14 cellular contexts compared by ENCODE assay signal in the genomic region with DNA sequence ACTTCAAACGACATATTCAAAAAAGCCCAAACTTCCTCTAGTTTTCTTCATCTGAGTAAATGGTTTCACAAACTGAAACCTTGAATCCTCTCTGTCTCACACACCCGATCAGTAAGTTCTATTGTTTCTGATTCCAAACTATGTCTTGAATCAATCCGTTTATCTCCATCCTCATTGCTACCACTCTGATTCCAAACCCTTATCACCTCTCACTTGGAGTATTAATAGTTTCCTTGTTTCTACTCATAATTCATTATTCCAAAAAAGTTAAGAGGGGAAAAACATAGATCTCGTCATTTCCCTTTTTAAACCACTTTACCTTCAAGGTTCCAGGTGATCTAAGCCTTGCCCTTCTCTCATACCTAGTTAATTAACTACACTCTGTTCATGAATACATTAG. TPM values are rescaled to one million over a fixed set of nuclear protein-coding genes. Genes with fewer than 3 reads are reported as not detected.
DNase-seq lines count a peak whose midpoint lies in the region; ATAC-seq and TF ChIP-seq lines count a peak whose summit lies in the region.
"Had no signal": no experiment of that assay in that cellular context is flagged by ENCODE, and none has a peak within 500 bp of the region (broad histone marks: within the 10 kb centered on the region; RNA-seq: fewer than 3 reads in every experiment).

No MANE protein-coding gene starts in this region.

- H3K9me3 ChIP-seq in MM.1S (replicated peaks; ENCODE audit: insufficient read depth, low read length) = no peaks in the 10 kb centered on the region
- H3K9me3 ChIP-seq: body of pancreas, HAP-1, mucosa of descending colon had no signal

- H3K36me3 ChIP-seq in MM.1S (replicated peaks; ENCODE audit: insufficient read depth, low read length) = no peaks in the 10 kb centered on the region; the same call in 1 of the 2 replicates
- H3K36me3 ChIP-seq: HAP-1 had no signal

- peaks cover 7% of the 10 kb centered on the region; the same call in 1 of the 2 replicates for H3K4me1 ChIP-seq in MM.1S (ENCODE audit: low read length)

- no peak for DNase-seq in activated CD8-positive, alpha-beta memory T cell treated with anti-CD3 and anti-CD28 coated beads, Interleukin-2, amount 10 ng/mL, durations not matched to agents 7 days and 5 days
- no peak for DNase-seq in activated CD8-positive, alpha-beta memory T cell treated with anti-CD3 and anti-CD28 coated beads, Interleukin-2, amount 50 U/mL, for 4 hours
- DNase-seq in MM.1S = peak; percentile 14
- DNase-seq in progenitor cell of endocrine pancreas (ENCODE audit: low spot score, unreplicated experiment) = no peak
- no peak for DNase-seq in NCI-H1048 (lab: John Stamatoyannopoulos, UW)
- no peak for DNase-seq in NCI-H1092 treated with DMSO at 0.1 percent for 48 hours (lab: John Stamatoyannopoulos, UW)
- no peak for DNase-seq in amygdala (lab: John Stamatoyannopoulos, UW)
- DNase-seq: activated CD4-positive, alpha-beta T cell treated with anti-CD3 and anti-CD28 coated beads for 4 hours; body of pancreas; mucosa of descending colon; SIG-M5; stimulated activated CD8-positive, alpha-beta memory T cell treated with anti-CD3 and anti-CD28 coated beads, Interleukin-4, amount 100 ng/mL, for 48 hours had no signal

- no peaks in the 10 kb centered on the region for H3K9me2 ChIP-seq in MM.1S (replicated peaks; ENCODE audit: insufficient read depth, low read length)

- CTCF ChIA-PET in activated CD8-positive, alpha-beta memory T cell treated with anti-CD3 and anti-CD28 coated beads, Interleukin-2, amount 10 ng/mL, durations not matched to agents 7 days and 5 days (lab: Charles Lee) = interaction anchor here (1.3 to 1.9 kb wide), 3 partner anchors 11 to 97 kb away, joined by 3 to 8 read pairs (median 6); a partner anchor contains a TSS

- peak overlapping the region; percentile 99 for H3K27ac Mint-ChIP-seq in activated CD8-positive, alpha-beta memory T cell treated with anti-CD3 and anti-CD28 coated beads, Interleukin-2, amount 10 ng/mL, durations not matched to agents 7 days and 5 days
- H3K27ac Mint-ChIP-seq in brain = peak overlapping the region in 1 of 5 experiments; percentile 100
- peak overlapping the region; percentile 26 for H3K27ac Mint-ChIP-seq in progenitor cell of endocrine pancreas

- no peaks in the 10 kb centered on the region for H3K9me3 Mint-ChIP-seq in activated CD8-positive, alpha-beta memory T cell treated with anti-CD3 and anti-CD28 coated beads, Interleukin-2, amount 10 ng/mL, durations not matched to agents 7 days and 5 days (ENCODE audit: low read depth)
- no peaks in the 10 kb centered on the region for H3K9me3 Mint-ChIP-seq in brain
- H3K9me3 Mint-ChIP-seq in progenitor cell of endocrine pancreas (ENCODE audit: low read depth) = no peaks in the 10 kb centered on the region

- H3K79me2 ChIP-seq in MM.1S (ENCODE audit: low read length) = peaks cover 67% of the 10 kb centered on the region

- peak overlapping the region; percentile 96 for H3K4me3 Mint-ChIP-seq in activated CD8-positive, alpha-beta memory T cell treated with anti-CD3 and anti-CD28 coated beads, Interleukin-2, amount 10 ng/mL, durations not matched to agents 7 days and 5 days
- H3K4me3 Mint-ChIP-seq in brain (peak overlapping the region; percentile 99 to 100 (median 100)), progenitor cell of endocrine pancreas (ENCODE audit: low read depth) (peak overlapping the region; percentile 99)

- ATAC-seq in activated CD8-positive, alpha-beta memory T cell treated with anti-CD3 and anti-CD28 coated beads, Interleukin-2, amount 10 ng/mL, durations not matched to agents 7 days and 5 days = no peak
- ATAC-seq: body of pancreas, mucosa of descending colon had no signal

- H3K9ac ChIP-seq in MM.1S (ENCODE audit: low read length) = peak overlapping the region; percentile 78; the same call in 1 of the 2 replicates

- no peaks in the 10 kb centered on the region for H3K27me3 ChIP-seq in MM.1S (replicated peaks; ENCODE audit: insufficient read depth, low read length)
- H3K27me3 ChIP-seq: body of pancreas had no signal

- H3K4me2 ChIP-seq in MM.1S (ENCODE audit: low read depth, low read length) = peak overlapping the region; percentile 74

- peak overlapping the region; percentile 44; the same call in 1 of the 2 replicates for H3K27ac ChIP-seq in MM.1S (ENCODE audit: low read length)
- H3K27ac ChIP-seq: body of pancreas had no signal

- H4K20me1 ChIP-seq in MM.1S (ENCODE audit: insufficient read depth, low read length) = no peaks in the 10 kb centered on the region

- 0 out of 2 replicates have a peak, but pooled peaks cover 11% of the 10 kb centered on the region for H3F3A ChIP-seq in MM.1S (ENCODE audit: insufficient read depth, low read length)

- peaks cover 63% of the 10 kb centered on the region for H3K4me1 Mint-ChIP-seq in activated CD8-positive, alpha-beta memory T cell treated with anti-CD3 and anti-CD28 coated beads, Interleukin-2, amount 10 ng/mL, durations not matched to agents 7 days and 5 days
- H3K4me1 Mint-ChIP-seq in brain (peaks cover 61% of the 10 kb centered on the region), progenitor cell of endocrine pancreas (ENCODE audit: low read depth) (peaks cover 26% of the 10 kb centered on the region)

- peaks cover 47% of the 10 kb centered on the region for H3K36me3 Mint-ChIP-seq in activated CD8-positive, alpha-beta memory T cell treated with anti-CD3 and anti-CD28 coated beads, Interleukin-2, amount 10 ng/mL, durations not matched to agents 7 days and 5 days
- H3K36me3 Mint-ChIP-seq in brain = peaks cover 4% of the 10 kb centered on the region
- H3K36me3 Mint-ChIP-seq in progenitor cell of endocrine pancreas (ENCODE audit: insufficient read depth) = peaks cover 9% of the 10 kb centered on the region

- H2AFZ ChIP-seq in MM.1S (ENCODE audit: low read length) = peak overlapping the region; percentile 94

- no peaks in the 10 kb centered on the region for H3K27me3 Mint-ChIP-seq in activated CD8-positive, alpha-beta memory T cell treated with anti-CD3 and anti-CD28 coated beads, Interleukin-2, amount 10 ng/mL, durations not matched to agents 7 days and 5 days
- H3K27me3 Mint-ChIP-seq in brain (peaks cover 7% of the 10 kb centered on the region), progenitor cell of endocrine pancreas (no peaks in the 10 kb centered on the region)

- TF ChIP-seq CTCF in MM.1S (IDR thresholded peaks at IDR 0.05; ENCODE audit: low read length) (no peak), brain (conservative IDR thresholded peaks at IDR 0.05) (no peak), progenitor cell of endocrine pancreas (IDR thresholded peaks at IDR 0.05; ENCODE audit: unreplicated experiment) (no peak)

- H3K4me3 ChIP-seq in MM.1S (ENCODE audit: low read length) = peak overlapping the region; percentile 96
- H3K4me3 ChIP-seq: body of pancreas, mucosa of descending colon had no signal

RNA-seq across cellular contexts. Expression of a gene that starts 1.7 kb away (rescaled TPM):
- total RNA-seq in activated CD8-positive, alpha-beta memory T cell treated with anti-CD3 and anti-CD28 coated beads, Interleukin-2, amount 10 ng/mL, durations not matched to agents 7 days and 5 days = 10 to 100 TPM; 10.9 to 12.6 TPM
- polyA plus RNA-seq in brain (ENCODE audit: insufficient read depth, low read depth, low replicate concordance) = 2.4 TPM
- total RNA-seq in progenitor cell of endocrine pancreas = 9.3 and 12.7 TPM in 2 replicates
